ENCODE assay signal across 21 cellular contexts in genomic region chr22:22811016-22812009, GRCh38.
DNase-seq lines count a peak whose midpoint lies in the region; ATAC-seq, FAIRE-seq and TF ChIP-seq lines count a peak whose summit lies in the region.
"Had no signal": no experiment of that assay in that cellular context is flagged by ENCODE, and none has a peak within 500 bp of the region (broad histone marks: within the 10 kb centered on the region; RNA-seq: fewer than 3 reads in every experiment).

No MANE protein-coding gene starts in this region.

- no peaks in the 10 kb centered on the region for H3K27me3 ChIP-seq in CD8-positive, alpha-beta memory T cell (ENCODE audit: insufficient read depth, low read length, poor library complexity, severe bottlenecking)
- H3K27me3 ChIP-seq in GM12878 (replicated peaks in 1 of 2; ENCODE audit: control insufficient read depth in 2 of 2, insufficient read depth in 2 of 2, low read length in 1 of 2), result no peaks in the 10 kb centered on the region
- no peaks in the 10 kb centered on the region for H3K27me3 ChIP-seq in small intestine (ENCODE audit: control insufficient read depth in 2 of 2, insufficient read depth in 2 of 2, low read length in 2 of 2)
- H3K27me3 ChIP-seq: ascending aorta had no signal

- H3K79me2 ChIP-seq in GM12878 (ENCODE audit: control insufficient read depth, insufficient read depth, low read length), result no peaks in the 10 kb centered on the region

- POLR2A ChIA-PET in CD8-positive, alpha-beta memory T cell (lab: Charles Lee), result interaction anchor here (1.0 to 2.0 kb wide), 2 partner anchors 9 to 66 kb away, joined by 4 to 10 read pairs; no protein-coding TSS in a partner anchor
- POLR2A ChIA-PET in GM12878 (lab: Charles Lee), result no interaction called here

- intact Hi-C loops in GM12878 (cut with micrococcal nuclease; ENCODE audit: unreplicated experiment), result loop anchor here (5.0 to 10.0 kb wide), 2 partner anchors 91 to 313 kb away; no protein-coding TSS in a partner anchor

- no peak for TF ChIP-seq RAD21 in GM12878 (IDR thresholded peaks at IDR 0.05; ENCODE audit: insufficient read depth, low read depth, low read length)

- H3K4me1 ChIP-seq in CD8-positive, alpha-beta memory T cell (ENCODE audit: insufficient read depth, low read length), result peaks cover 31% of the 10 kb centered on the region
- no peaks in the 10 kb centered on the region; the same call in 1 of the 2 replicates for H3K4me1 ChIP-seq in GM12878 (ENCODE audit: control insufficient read depth, insufficient read depth, low read length)
- no peaks in the 10 kb centered on the region for H3K4me1 ChIP-seq in small intestine (ENCODE audit: control insufficient read depth in 2 of 2, insufficient read depth in 1 of 2, low read depth in 1 of 2, low read length in 1 of 2)
- H3K4me1 ChIP-seq: ascending aorta had no signal

- no peaks in the 10 kb centered on the region for H3K9me3 ChIP-seq in CD8-positive, alpha-beta memory T cell (ENCODE audit: low read length)
- H3K9me3 ChIP-seq in GM12878 (replicated peaks; ENCODE audit: control insufficient read depth, insufficient read depth, low read length) (no peaks in the 10 kb centered on the region), small intestine (ENCODE audit: control insufficient read depth, low read depth) (no peaks in the 10 kb centered on the region)
- H3K9me3 ChIP-seq: ascending aorta, mucosa of descending colon, thoracic aorta had no signal

- H3K9ac ChIP-seq in GM12878 (ENCODE audit: control insufficient read depth, insufficient read depth, low read length), result no peak overlapping the region
- H3K9ac ChIP-seq: GM23248 had no signal

- no peak overlapping the region for H3K27ac ChIP-seq in CD8-positive, alpha-beta memory T cell (ENCODE audit: low read depth, low read length)
- H3K27ac ChIP-seq in GM12878 (ENCODE audit: control insufficient read depth, insufficient read depth), result no peak overlapping the region
- H3K27ac ChIP-seq in small intestine (ENCODE audit: low read depth in 1 of 2, low read length in 1 of 2), result no peak overlapping the region
- H3K27ac ChIP-seq: ascending aorta, GM23248, RWPE1, thoracic aorta had no signal

- H3K9me3 Mint-ChIP-seq in CD8-positive, alpha-beta memory T cell, result peaks cover 0 to 3% (median 0%) of the 10 kb centered on the region in 5 donors
- no peaks in the 10 kb centered on the region for H3K9me3 Mint-ChIP-seq in osteocyte (ENCODE audit: unreplicated experiment)
- H3K9me3 Mint-ChIP-seq in T-helper 2 cell treated with Interferon-gamma antibody and Interleukin-4, amounts not matched to agents 5 μg/mL and 100 μg/mL, for 36 hours, result no peaks in the 10 kb centered on the region
- H3K9me3 Mint-ChIP-seq: stimulated activated memory B cell treated with anti-CD40 and anti-IgM and Interleukin-4, amounts not matched to agents 10 μg/mL and 1 μg/mL and 100 μg/mL, for 72 hours had no signal

- H3K4me3 Mint-ChIP-seq in CD8-positive, alpha-beta memory T cell, result peak overlapping the region in 4 of 7 donors; percentile 17 to 61 (median 42)
- no peak overlapping the region for H3K4me3 Mint-ChIP-seq in osteocyte (ENCODE audit: unreplicated experiment)
- H3K4me3 Mint-ChIP-seq in T-helper 2 cell treated with Interferon-gamma antibody and Interleukin-4, amounts not matched to agents 5 μg/mL and 100 μg/mL, for 36 hours, result no peak overlapping the region
- H3K4me3 Mint-ChIP-seq: activated CD4-positive, alpha-beta T cell treated with anti-CD3 and anti-CD28 coated beads for 36 hours; activated naive CD8-positive, alpha-beta T cell had no signal

- CTCF ChIA-PET in CD8-positive, alpha-beta memory T cell (lab: Charles Lee), result interaction anchor here (1.0 to 17.4 kb wide), 18 partner anchors 10 to 146 kb away, joined by 3 to 247 read pairs (median 14); no protein-coding TSS in a partner anchor
- CTCF ChIA-PET in GM12878 (lab: Yijun Ruan, JAX), result interaction anchor here (0.8 to 15.8 kb wide), 11 partner anchors 13 to 146 kb away, joined by 3 to 323 read pairs (median 5); no protein-coding TSS in a partner anchor

- no peak for ATAC-seq in GM12878
- no peak for ATAC-seq in HG03439 (IDR thresholded peaks at IDR 0.05; ENCODE audit: unreplicated experiment)
- ATAC-seq: activated CD4-positive, alpha-beta T cell treated with anti-CD3 and anti-CD28 coated beads for 36 hours; left ventricle myocardium superior had no signal

- TF ChIP-seq CTCF in NB4 (IDR thresholded peaks at IDR 0.05; ENCODE audit: low read depth, low read length), result no peak
- TF ChIP-seq CTCF in GM12878 (IDR thresholded peaks at IDR 0.05 in 2 of 3, conservative IDR thresholded peaks at IDR 0.05 in 1 of 3; ENCODE audit: control insufficient read depth in 2 of 3, extremely low read depth in 1 of 3, insufficient read depth in 1 of 3, low read depth in 3 of 3, low read length in 3 of 3), result no peak
- no peak for TF ChIP-seq CTCF in osteocyte (IDR thresholded peaks at IDR 0.05)

- 54% methylated on average over 8 of the region's 8 CpGs for WGBS in GM12878 (ENCODE audit: insufficient coverage, insufficient replicate concordance, low lambda C conversion rate, missing lambda C conversion rate)
- 82 to 83% (median 83%) methylated on average over 8 of the region's 8 CpGs for WGBS in small intestine, 3 donors

- H3K27me3 Mint-ChIP-seq in CD8-positive, alpha-beta memory T cell, result no peaks in the 10 kb centered on the region
- H3K27me3 Mint-ChIP-seq in osteocyte (ENCODE audit: unreplicated experiment), result peaks cover 31% of the 10 kb centered on the region
- peaks cover 26% of the 10 kb centered on the region for H3K27me3 Mint-ChIP-seq in T-helper 2 cell treated with Interferon-gamma antibody and Interleukin-4, amounts not matched to agents 5 μg/mL and 100 μg/mL, for 36 hours (ENCODE audit: low read depth)
- H3K27me3 Mint-ChIP-seq: activated CD4-positive, alpha-beta T cell treated with anti-CD3 and anti-CD28 coated beads for 36 hours; activated naive CD8-positive, alpha-beta T cell had no signal

- no peak for TF ChIP-seq EP300 in GM12878 (IDR thresholded peaks at IDR 0.05; ENCODE audit: borderline replicate concordance in 1 of 2, control insufficient read depth in 1 of 2, low read depth in 2 of 2, low read length in 2 of 2)

- in situ Hi-C loops in GM12878 (cut with MboI), result loop anchor here (25.0 kb wide), 2 partner anchors 476 to 576 kb away; no protein-coding TSS in a partner anchor

- no TSS peak for BruUV-seq in GM12878 (replicated peaks; lab: Mats Ljungman, UMichigan)

- no peak for DNase-seq in CD8-positive, alpha-beta memory T cell
- peak; percentile 38 for DNase-seq in NB4 (ENCODE audit: low read depth)
- DNase-seq in GM12878 (ENCODE audit: low read depth, low spot score), result no peak
- DNase-seq in osteocyte (ENCODE audit: extremely low spot score, unreplicated experiment), result peak; percentile 57
- DNase-seq in T-helper 2 cell treated with Interferon-gamma antibody and Interleukin-4, amounts not matched to agents 5 μg/mL and 100 μg/mL, for 36 hours (ENCODE audit: low spot score), result no peak
- no peak for DNase-seq in small intestine
- DNase-seq: activated CD4-positive, alpha-beta T cell treated with anti-CD3 and anti-CD28 coated beads for 36 hours; caudate nucleus; GM23248; left ventricle myocardium superior; mucosa of descending colon; NCI-H1417; NCI-H2081 treated with DMSO at 0.1 percent for 48 hours; NK-92 treated with Interleukin-12 subunit alpha and Interleukin-12 subunit beta, amount 100 ng/mL, for 24 hours; stimulated activated CD4-positive, alpha-beta T cell treated with anti-CD3 and anti-CD28 coated beads, Interleukin-2, amount 100 ng/mL, for 24 hours had no signal

- H3K4me2 ChIP-seq in GM12878 (ENCODE audit: control insufficient read depth, insufficient read depth), result no peak overlapping the region

- no peak for FAIRE-seq in GM12878 (lab: Jason Lieb, UNC)
- no peak for FAIRE-seq in small intestine (lab: Jason Lieb, UNC)

- TF ChIP-seq POLR2A in NB4 (IDR thresholded peaks at IDR 0.05; ENCODE audit: extremely low read depth, insufficient read length), result no peak
- no peak for TF ChIP-seq POLR2A in GM12878 (IDR thresholded peaks at IDR 0.05; ENCODE audit: low read depth, low read length)

- RAD21 ChIA-PET in GM12878 (lab: Charles Lee; ENCODE audit: unreplicated experiment), result interaction anchor here (1.0 to 9.3 kb wide), 9 partner anchors 23 to 146 kb away, joined by 3 to 184 read pairs (median 11); no protein-coding TSS in a partner anchor

- peak overlapping the region in 7 of 8 donors; percentile 63 to 93 (median 85) for H3K27ac Mint-ChIP-seq in CD8-positive, alpha-beta memory T cell
- no peak overlapping the region for H3K27ac Mint-ChIP-seq in osteocyte (ENCODE audit: unreplicated experiment)
- H3K27ac Mint-ChIP-seq in T-helper 2 cell treated with Interferon-gamma antibody and Interleukin-4, amounts not matched to agents 5 μg/mL and 100 μg/mL, for 36 hours, result no peak overlapping the region
- H3K27ac Mint-ChIP-seq: activated CD4-positive, alpha-beta T cell treated with anti-CD3 and anti-CD28 coated beads for 36 hours; activated naive CD8-positive, alpha-beta T cell; stimulated activated memory B cell treated with anti-CD40 and anti-IgM and Interleukin-4, amounts not matched to agents 10 μg/mL and 1 μg/mL and 100 μg/mL, for 72 hours had no signal

- H2AFZ ChIP-seq in GM12878 (ENCODE audit: control insufficient read depth, low read depth, low read length), result no peak overlapping the region
- H2AFZ ChIP-seq: GM23248 had no signal

- no peaks in the 10 kb centered on the region for H3K36me3 ChIP-seq in CD8-positive, alpha-beta memory T cell (ENCODE audit: insufficient read depth, low read length)
- H3K36me3 ChIP-seq in GM12878 (ENCODE audit: control insufficient read depth in 2 of 2, insufficient read depth in 2 of 2, low read length in 1 of 2), result no peaks in the 10 kb centered on the region
- H3K36me3 ChIP-seq in small intestine (ENCODE audit: control insufficient read depth in 2 of 2, insufficient read depth in 2 of 2, low read length in 2 of 2), result no peaks in the 10 kb centered on the region
- H3K36me3 ChIP-seq: ascending aorta, thoracic aorta had no signal

- SMC1A ChIA-PET in GM12878 (lab: Charles Lee; ENCODE audit: uncharacterized antibody, unreplicated experiment), result interaction anchor here (1.2 to 12.8 kb wide), 7 partner anchors 27 to 312 kb away, joined by 3 to 220 read pairs (median 11); no protein-coding TSS in a partner anchor

- no peaks in the 10 kb centered on the region for H4K20me1 ChIP-seq in GM12878 (ENCODE audit: control insufficient read depth, insufficient read depth)

- H3K4me3 ChIP-seq in CD8-positive, alpha-beta memory T cell (ENCODE audit: low read length), result no peak overlapping the region
- H3K4me3 ChIP-seq in NB4 (ENCODE audit: low read depth, low read length) (no peak overlapping the region), GM12878 (no peak overlapping the region), small intestine (ENCODE audit: low read depth in 1 of 2, low read length in 2 of 2) (no peak overlapping the region)
- H3K4me3 ChIP-seq: ascending aorta, GM23248, mucosa of descending colon, thoracic aorta had no signal

- H3K36me3 Mint-ChIP-seq in CD8-positive, alpha-beta memory T cell, result peaks cover 8 to 25% (median 9%) of the 10 kb centered on the region in 3 donors
- no peaks in the 10 kb centered on the region for H3K36me3 Mint-ChIP-seq in osteocyte (ENCODE audit: unreplicated experiment)
- no peaks in the 10 kb centered on the region for H3K36me3 Mint-ChIP-seq in T-helper 2 cell treated with Interferon-gamma antibody and Interleukin-4, amounts not matched to agents 5 μg/mL and 100 μg/mL, for 36 hours (ENCODE audit: low read depth)
- H3K36me3 Mint-ChIP-seq: activated naive CD8-positive, alpha-beta T cell; stimulated activated memory B cell treated with anti-CD40 and anti-IgM and Interleukin-4, amounts not matched to agents 10 μg/mL and 1 μg/mL and 100 μg/mL, for 72 hours had no signal

- H3K4me1 Mint-ChIP-seq in CD8-positive, alpha-beta memory T cell, result peaks cover 88 to 95% (median 92%) of the 10 kb centered on the region in 3 donors
- no peaks in the 10 kb centered on the region for H3K4me1 Mint-ChIP-seq in osteocyte (ENCODE audit: unreplicated experiment)
- peaks cover 18% of the 10 kb centered on the region for H3K4me1 Mint-ChIP-seq in T-helper 2 cell treated with Interferon-gamma antibody and Interleukin-4, amounts not matched to agents 5 μg/mL and 100 μg/mL, for 36 hours (ENCODE audit: low read depth)

Comparison
In these comparisons a context has a peak if more than half of its experiments do, and no peak if none do; other contexts are left out.
1. DNase-seq: peak in NB4 (single experiment) and osteocyte (single experiment); none in CD8-positive, alpha-beta memory T cell (0 of 5), GM12878 (single experiment), T-helper 2 cell treated with Interferon-gamma antibody and Interleukin-4, amounts not matched to agents 5 μg/mL and 100 μg/mL, for 36 hours (single experiment) and small intestine (single experiment).
2. H3K27ac Mint-ChIP-seq: peak in CD8-positive, alpha-beta memory T cell (7 of 8); none in osteocyte (single experiment) and T-helper 2 cell treated with Interferon-gamma antibody and Interleukin-4, amounts not matched to agents 5 μg/mL and 100 μg/mL, for 36 hours (single experiment).
3. H3K4me3 Mint-ChIP-seq: peak in CD8-positive, alpha-beta memory T cell (4 of 7); none in osteocyte (single experiment) and T-helper 2 cell treated with Interferon-gamma antibody and Interleukin-4, amounts not matched to agents 5 μg/mL and 100 μg/mL, for 36 hours (single experiment).